In genomic region chr19:48501446-48501960, GRCh38 we compare ENCODE assay signal across 8 cellular contexts. TPM values are rescaled to one million over a fixed set of nuclear protein-coding genes. Genes with fewer than 3 reads are reported as not detected.
DNase-seq lines count a peak whose midpoint lies in the region; ATAC-seq and TF ChIP-seq lines count a peak whose summit lies in the region.

No MANE protein-coding gene starts in this region.

- no peaks in the 10 kb centered on the region for H3K9me2 ChIP-seq in DOHH2 (replicated peaks; ENCODE audit: control insufficient read depth, low read length)

- H3K4me2 ChIP-seq in DOHH2 (ENCODE audit: low read length), result peak overlapping the region; percentile 86

- H3K27ac ChIP-seq in DOHH2 (ENCODE audit: low read depth, low read length) (peak overlapping the region; percentile 38), sigmoid colon (no peak overlapping the region)

- H3K36me3 Mint-ChIP-seq in T-helper 17 cell (ENCODE audit: low read depth) (no peaks in the 10 kb centered on the region), nephron progenitor cell (ENCODE audit: low read depth) (no peaks in the 10 kb centered on the region)
- no peaks in the 10 kb centered on the region for H3K36me3 Mint-ChIP-seq in dendritic cell treated with granulocyte-macrophage colony-stimulating factor and Interleukin-4, amounts not matched to agents 40 ng/mL and 50 ng/mL, for 4 days (ENCODE audit: low read depth)

- H3K9me3 Mint-ChIP-seq in dendritic cell treated with granulocyte-macrophage colony-stimulating factor and Interleukin-4, amounts not matched to agents 40 ng/mL and 50 ng/mL, for 4 days, result no peaks in the 10 kb centered on the region
- no peaks in the 10 kb centered on the region for H3K9me3 Mint-ChIP-seq in nephron progenitor cell

- H3F3A ChIP-seq in DOHH2 (ENCODE audit: control insufficient read depth, insufficient read depth), result no peaks in the 10 kb centered on the region

- H3K36me3 ChIP-seq in DOHH2 (ENCODE audit: control insufficient read depth, low read length) (no peaks in the 10 kb centered on the region), sigmoid colon (no peaks in the 10 kb centered on the region)

- H4K20me1 ChIP-seq in DOHH2 (ENCODE audit: control insufficient read depth, insufficient read depth, low read depth, low read length), result no peaks in the 10 kb centered on the region

- WGBS in sigmoid colon, 2 donors, result 3 to 6% methylated on average over 17 of the region's 17 CpGs

- no peak for TF ChIP-seq EP300 in sigmoid colon (IDR thresholded peaks at IDR 0.05)

- H3K4me3 Mint-ChIP-seq in T-helper 17 cell (peak overlapping the region; percentile 82), nephron progenitor cell (peak overlapping the region; percentile 78)
- peak overlapping the region; percentile 52 for H3K4me3 Mint-ChIP-seq in dendritic cell treated with granulocyte-macrophage colony-stimulating factor and Interleukin-4, amounts not matched to agents 40 ng/mL and 50 ng/mL, for 4 days

- H3K9me3 ChIP-seq in DOHH2 (ENCODE audit: control insufficient read depth, insufficient read depth, low read length), result no peaks in the 10 kb centered on the region
- no peaks in the 10 kb centered on the region for H3K9me3 ChIP-seq in T-helper 17 cell (ENCODE audit: control insufficient read depth, low read length, poor library complexity, severe bottlenecking)
- no peaks in the 10 kb centered on the region for H3K9me3 ChIP-seq in sigmoid colon

- no peak for TF ChIP-seq CTCF in DOHH2 (IDR thresholded peaks at IDR 0.05; ENCODE audit: low read depth, low read length, poor library complexity, severe bottlenecking)
- TF ChIP-seq CTCF in nephron progenitor cell (IDR thresholded peaks at IDR 0.05), result no peak
- TF ChIP-seq CTCF in sigmoid colon (IDR thresholded peaks at IDR 0.05), result no peak

- H3K4me1 ChIP-seq in DOHH2 (ENCODE audit: control insufficient read depth, low read length) (peaks cover 28% of the 10 kb centered on the region), sigmoid colon (peaks cover 0 to 25% (median 22%) of the 10 kb centered on the region in 4 donors)

- H3K27ac Mint-ChIP-seq in T-helper 17 cell (no peak overlapping the region), nephron progenitor cell (peak overlapping the region; percentile 7)
- peak overlapping the region; percentile 52 for H3K27ac Mint-ChIP-seq in dendritic cell treated with granulocyte-macrophage colony-stimulating factor and Interleukin-4, amounts not matched to agents 40 ng/mL and 50 ng/mL, for 4 days

- no peaks in the 10 kb centered on the region for H3K79me2 ChIP-seq in DOHH2 (ENCODE audit: control insufficient read depth, low read length)

- H3K27me3 ChIP-seq in DOHH2 (ENCODE audit: control insufficient read depth, low read length) (peaks cover 15% of the 10 kb centered on the region), sigmoid colon (peaks cover 38 to 59% (median 56%) of the 10 kb centered on the region in 3 donors)

- H3K27me3 Mint-ChIP-seq in T-helper 17 cell, result peaks cover 4% of the 10 kb centered on the region
- H3K27me3 Mint-ChIP-seq in dendritic cell treated with granulocyte-macrophage colony-stimulating factor and Interleukin-4, amounts not matched to agents 40 ng/mL and 50 ng/mL, for 4 days, result peaks cover 52% of the 10 kb centered on the region
- peaks cover 11% of the 10 kb centered on the region for H3K27me3 Mint-ChIP-seq in nephron progenitor cell (ENCODE audit: low read depth, poor library complexity)

- no peak for TF ChIP-seq POLR2A in sigmoid colon (IDR thresholded peaks at IDR 0.05)

- H3K4me3 ChIP-seq in DOHH2 (ENCODE audit: low read length) (peak overlapping the region; percentile 72), sigmoid colon (no peak overlapping the region)

- peaks cover 23% of the 10 kb centered on the region for H3K4me1 Mint-ChIP-seq in T-helper 17 cell
- peaks cover 29% of the 10 kb centered on the region for H3K4me1 Mint-ChIP-seq in dendritic cell treated with granulocyte-macrophage colony-stimulating factor and Interleukin-4, amounts not matched to agents 40 ng/mL and 50 ng/mL, for 4 days (ENCODE audit: low read depth)
- peaks cover 42% of the 10 kb centered on the region for H3K4me1 Mint-ChIP-seq in nephron progenitor cell

- intact Hi-C loops in dendritic cell treated with granulocyte-macrophage colony-stimulating factor and Interleukin-4, amounts not matched to agents 40 ng/mL and 50 ng/mL, for 4 days (cut with micrococcal nuclease), result no loop called here
- intact Hi-C loops in sigmoid colon (cut with DNase I), result no loop called here

- ATAC-seq in T-helper 17 cell, result peak; percentile 66

- DNase-seq in NCI-H1105 treated with DMSO at 0.1 percent for 48 hours (lab: John Stamatoyannopoulos, UW) (peak; percentile 93), T-helper 17 cell (peak in 2 of 3 donors; percentile 39 to 56), nephron progenitor cell (peak; percentile 82), DMS 273 (lab: John Stamatoyannopoulos, UW; ENCODE audit: unreplicated experiment) (no peak), sigmoid colon (no peak), NCI-H446 (lab: John Stamatoyannopoulos, UW) (no peak)

RNA-seq across cellular contexts. Expression of gene LMTK3, which starts 10.1 kb away (rescaled TPM):
- total RNA-seq in T-helper 17 cell, result 10 to 100 TPM; 11.5 to 18.4 TPM
- 1 to 10 TPM in 1 of 4 donors, under 1 TPM in 1, not detected in 2; 0.14 to 1.1 TPM for total RNA-seq in sigmoid colon
- polyA plus RNA-seq in sigmoid colon, result 1 to 10 TPM in 1 of 3 donors, under 1 TPM in 1, not detected in 1; 0.23 to 1.7 TPM

RNA-seq across cellular contexts. Expression of gene CYTH2, which starts 32.3 kb away (rescaled TPM):
- total RNA-seq in T-helper 17 cell (10 to 100 TPM; 42.3 to 53.4 TPM), sigmoid colon (10 to 100 TPM; 30.0 to 49.3 (median 35.8) TPM)
- polyA plus RNA-seq in sigmoid colon, result 10 to 100 TPM; 52.8 to 71.4 (median 64.9) TPM

RNA-seq across cellular contexts. Expression of gene KCNJ14, which starts 46.1 kb away (rescaled TPM):
- total RNA-seq in T-helper 17 cell (1 to 10 TPM; 1.7 to 2.5 TPM), sigmoid colon (1 to 10 TPM in 1 of 4 donors, under 1 TPM in 3; 0.16 to 1.4 (median 0.49) TPM)
- under 1 TPM in 2 of 3 donors, not detected in 1; under 0.01 to 0.61 TPM for polyA plus RNA-seq in sigmoid colon

RNA-seq across cellular contexts. Expression of gene SULT2B1, which starts 50.5 kb away (rescaled TPM):
- total RNA-seq in T-helper 17 cell (not detected), sigmoid colon (under 1 TPM in 1 of 4 donors, not detected in 3; 0.82 TPM)
- 1 to 10 TPM; 1.2 to 2.8 (median 2.4) TPM for polyA plus RNA-seq in sigmoid colon

RNA-seq across cellular contexts. Expression of gene GRWD1, which starts 55.7 kb away (rescaled TPM):
- total RNA-seq in T-helper 17 cell (10 to 100 TPM; 32.5 TPM), sigmoid colon (10 to 100 TPM; 12.5 to 25.5 (median 17.6) TPM)
- polyA plus RNA-seq in sigmoid colon, result 10 to 100 TPM in 1 of 3 donors, 1 to 10 TPM in 2; 7.8 to 21.5 (median 9.9) TPM

Comparison
In these comparisons a context has a peak if more than half of its experiments do, and no peak if none do; other contexts are left out.
1. DNase-seq: peak in NCI-H1105 treated with DMSO at 0.1 percent for 48 hours (single experiment), T-helper 17 cell (2 of 3) and nephron progenitor cell (single experiment); none in DMS 273 (single experiment), sigmoid colon (single experiment) and NCI-H446 (0 of 2).
2. RNA of gene LMTK3, which starts 10.1 kb away (total RNA-seq): 11.5 to 18.4 TPM in T-helper 17 cell; 0.14 to 1.1 TPM in sigmoid colon; every median in the first group is over 4 times any median in the second.
3. Peak in every context shown above with its lines, with median percentiles within 50 percentile points of each other: H3K4me3 Mint-ChIP-seq.